In genomic region chr12:7501031-7501585, GRCh38 we compare ENCODE assay signal across 1 cellular context.
TF ChIP-seq lines count a peak whose summit lies in the region.

No MANE protein-coding gene starts in this region.

TF ChIP-seq in HCT116, 20 proteins besides CTCF, POLR2A, EP300 and RAD21:
- TF ChIP-seq, protein P1, sequence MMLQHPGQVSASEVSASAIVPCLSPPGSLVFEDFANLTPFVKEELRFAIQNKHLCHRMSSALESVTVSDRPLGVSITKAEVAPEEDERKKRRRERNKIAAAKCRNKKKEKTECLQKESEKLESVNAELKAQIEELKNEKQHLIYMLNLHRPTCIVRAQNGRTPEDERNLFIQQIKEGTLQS (IDR thresholded peaks at IDR 0.05) = no peak
- TF ChIP-seq SIN3A (IDR thresholded peaks at IDR 0.05; ENCODE audit: low read depth) (no peak), MAX (IDR thresholded peaks at IDR 0.05) (no peak), CEBPB (IDR thresholded peaks at IDR 0.05; ENCODE audit: low read depth) (no peak), YY1 (IDR thresholded peaks at IDR 0.05; ENCODE audit: extremely low read depth, insufficient replicate concordance, low read depth, low read length) (no peak), EZH2phosphoT487 (IDR thresholded peaks at IDR 0.05; ENCODE audit: borderline replicate concordance) (no peak), FOSL1 (IDR thresholded peaks at IDR 0.05; ENCODE audit: low read depth) (no peak), TCF7L2 (IDR thresholded peaks at IDR 0.05; ENCODE audit: borderline replicate concordance, extremely low read depth, insufficient read depth, insufficient read length) (no peak), EZH2 (IDR thresholded peaks at IDR 0.05) (no peak), REST (IDR thresholded peaks at IDR 0.05; ENCODE audit: low read depth) (no peak), EGR1 (IDR thresholded peaks at IDR 0.05; ENCODE audit: low read depth) (no peak), JUND (IDR thresholded peaks at IDR 0.05) (no peak), ZBTB33 (IDR thresholded peaks at IDR 0.05; ENCODE audit: extremely low read depth, insufficient replicate concordance, low read length) (no peak), CBX3 (IDR thresholded peaks at IDR 0.05; ENCODE audit: low read depth) (no peak), ZNF274 (IDR thresholded peaks at IDR 0.05; ENCODE audit: low read depth, low read length) (no peak), SP1 (IDR thresholded peaks at IDR 0.05; ENCODE audit: low read depth) (no peak), ZFX (IDR thresholded peaks at IDR 0.05) (no peak), SRF (IDR thresholded peaks at IDR 0.05; ENCODE audit: low read depth) (no peak), POLR2AphosphoS5 (IDR thresholded peaks at IDR 0.05; ENCODE audit: low read depth, low read length) (no peak)
